In the genomic region with DNA sequence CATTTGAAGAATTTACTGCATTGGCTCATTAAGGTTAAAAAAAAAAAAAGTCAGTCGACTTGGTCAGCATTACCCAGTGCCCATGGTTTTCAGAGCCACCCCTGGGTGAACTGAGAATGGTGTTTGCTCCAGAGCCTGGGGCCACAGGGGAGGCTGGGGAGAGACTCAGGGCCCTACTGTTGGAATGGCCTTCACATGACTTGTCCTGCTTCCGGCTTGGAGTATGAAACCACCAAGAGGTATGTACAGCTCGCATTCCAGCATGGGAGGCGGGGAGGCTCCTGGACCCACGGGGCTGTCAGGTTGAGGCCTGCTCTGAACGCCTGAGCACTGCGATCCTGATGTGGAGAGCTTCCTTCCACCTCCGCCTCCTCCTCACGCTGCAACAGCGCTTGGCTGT, we compare ENCODE assay signal across 1 cellular context.
TF ChIP-seq lines count a peak whose summit lies in the region.

No MANE protein-coding gene starts in this region.

TF ChIP-seq in HepG2, 621 proteins besides CTCF, POLR2A, EP300 and RAD21 (continued from another document and continues in another):
- TF ChIP-seq ZBTB37 (CRISPR knock-in tag; IDR thresholded peaks at IDR 0.05), result no peak
- no peak for TF ChIP-seq MTA1 (CRISPR knock-in tag; IDR thresholded peaks at IDR 0.05; ENCODE audit: borderline replicate concordance)
- TF ChIP-seq, protein P1, sequence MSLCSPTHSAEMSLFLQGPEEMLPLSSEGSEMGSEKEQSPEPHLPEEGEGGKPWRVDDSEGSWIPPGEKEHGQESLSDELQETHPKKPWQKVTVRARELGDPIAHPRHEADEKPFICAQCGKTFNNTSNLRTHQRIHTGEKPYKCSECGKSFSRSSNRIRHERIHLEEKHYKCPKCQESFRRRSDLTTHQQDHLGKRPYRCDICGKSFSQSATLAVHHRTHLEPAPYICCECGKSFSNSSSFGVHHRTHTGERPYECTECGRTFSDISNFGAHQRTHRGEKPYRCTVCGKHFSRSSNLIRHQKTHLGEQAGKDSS (CRISPR knock-in tag; IDR thresholded peaks at IDR 0.05; ENCODE audit: borderline replicate concordance, low read depth), result peak; percentile 94
- TF ChIP-seq TEAD2 (CRISPR knock-in tag; IDR thresholded peaks at IDR 0.05), result no peak
- TF ChIP-seq, protein P2, sequence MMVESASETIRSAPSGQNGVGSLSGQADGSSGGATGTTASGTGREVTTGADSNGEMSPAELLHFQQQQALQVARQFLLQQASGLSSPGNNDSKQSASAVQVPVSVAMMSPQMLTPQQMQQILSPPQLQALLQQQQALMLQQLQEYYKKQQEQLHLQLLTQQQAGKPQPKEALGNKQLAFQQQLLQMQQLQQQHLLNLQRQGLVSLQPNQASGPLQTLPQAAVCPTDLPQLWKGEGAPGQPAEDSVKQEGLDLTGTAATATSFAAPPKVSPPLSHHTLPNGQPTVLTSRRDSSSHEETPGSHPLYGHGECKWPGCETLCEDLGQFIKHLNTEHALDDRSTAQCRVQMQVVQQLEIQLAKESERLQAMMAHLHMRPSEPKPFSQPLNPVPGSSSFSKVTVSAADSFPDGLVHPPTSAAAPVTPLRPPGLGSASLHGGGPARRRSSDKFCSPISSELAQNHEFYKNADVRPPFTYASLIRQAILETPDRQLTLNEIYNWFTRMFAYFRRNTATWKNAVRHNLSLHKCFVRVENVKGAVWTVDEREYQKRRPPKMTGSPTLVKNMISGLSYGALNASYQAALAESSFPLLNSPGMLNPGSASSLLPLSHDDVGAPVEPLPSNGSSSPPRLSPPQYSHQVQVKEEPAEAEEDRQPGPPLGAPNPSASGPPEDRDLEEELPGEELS (CRISPR knock-in tag; IDR thresholded peaks at IDR 0.05), result 0 out of 2 replicates have a peak, but pooled peaks have one; percentile 10
- TF ChIP-seq ERF (CRISPR knock-in tag; IDR thresholded peaks at IDR 0.05), result peak; percentile 92
- no peak for TF ChIP-seq XRCC5 (optimal IDR thresholded peaks at IDR 0.05; ENCODE audit: low read length)
- peak; percentile 85 for TF ChIP-seq ZNF331 (CRISPR knock-in tag; IDR thresholded peaks at IDR 0.05)
- no peak for TF ChIP-seq HMG20B (CRISPR knock-in tag; conservative IDR thresholded peaks at IDR 0.05)
- TF ChIP-seq ZSCAN29 (CRISPR knock-in tag; conservative IDR thresholded peaks at IDR 0.05), result no peak
- no peak for TF ChIP-seq ATF5 (CRISPR knock-in tag; IDR thresholded peaks at IDR 0.05; ENCODE audit: low read depth)
- no peak for TF ChIP-seq ZNF549 (CRISPR knock-in tag; IDR thresholded peaks at IDR 0.05)
- TF ChIP-seq, protein P3, sequence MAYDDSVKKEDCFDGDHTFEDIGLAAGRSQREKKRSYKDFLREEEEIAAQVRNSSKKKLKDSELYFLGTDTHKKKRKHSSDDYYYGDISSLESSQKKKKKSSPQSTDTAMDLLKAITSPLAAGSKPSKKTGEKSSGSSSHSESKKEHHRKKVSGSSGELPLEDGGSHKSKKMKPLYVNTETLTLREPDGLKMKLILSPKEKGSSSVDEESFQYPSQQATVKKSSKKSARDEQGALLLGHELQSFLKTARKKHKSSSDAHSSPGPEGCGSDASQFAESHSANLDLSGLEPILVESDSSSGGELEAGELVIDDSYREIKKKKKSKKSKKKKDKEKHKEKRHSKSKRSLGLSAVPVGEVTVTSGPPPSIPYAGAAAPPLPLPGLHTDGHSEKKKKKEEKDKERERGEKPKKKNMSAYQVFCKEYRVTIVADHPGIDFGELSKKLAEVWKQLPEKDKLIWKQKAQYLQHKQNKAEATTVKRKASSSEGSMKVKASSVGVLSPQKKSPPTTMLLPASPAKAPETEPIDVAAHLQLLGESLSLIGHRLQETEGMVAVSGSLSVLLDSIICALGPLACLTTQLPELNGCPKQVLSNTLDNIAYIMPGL (CRISPR knock-in tag; IDR thresholded peaks at IDR 0.05; ENCODE audit: borderline replicate concordance in 1 of 2, low read depth in 1 of 2), result peak; percentile 25 to 47; a peak in 2 of 4 replicates
- no peak for TF ChIP-seq NFATC3 (CRISPR knock-in tag; IDR thresholded peaks at IDR 0.05)
- TF ChIP-seq MXD4 (CRISPR knock-in tag; IDR thresholded peaks at IDR 0.05), result peak; percentile 80
- TF ChIP-seq, protein P4, sequence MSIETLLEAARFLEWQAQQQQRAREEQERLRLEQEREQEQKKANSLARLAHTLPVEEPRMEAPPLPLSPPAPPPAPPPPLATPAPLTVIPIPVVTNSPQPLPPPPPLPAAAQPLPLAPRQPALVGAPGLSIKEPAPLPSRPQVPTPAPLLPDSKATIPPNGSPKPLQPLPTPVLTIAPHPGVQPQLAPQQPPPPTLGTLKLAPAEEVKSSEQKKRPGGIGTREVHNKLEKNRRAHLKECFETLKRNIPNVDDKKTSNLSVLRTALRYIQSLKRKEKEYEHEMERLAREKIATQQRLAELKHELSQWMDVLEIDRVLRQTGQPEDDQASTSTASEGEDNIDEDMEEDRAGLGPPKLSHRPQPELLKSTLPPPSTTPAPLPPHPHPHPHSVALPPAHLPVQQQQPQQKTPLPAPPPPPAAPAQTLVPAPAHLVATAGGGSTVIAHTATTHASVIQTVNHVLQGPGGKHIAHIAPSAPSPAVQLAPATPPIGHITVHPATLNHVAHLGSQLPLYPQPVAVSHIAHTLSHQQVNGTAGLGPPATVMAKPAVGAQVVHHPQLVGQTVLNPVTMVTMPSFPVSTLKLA (IDR thresholded peaks at IDR 0.05), result no peak
- no peak for TF ChIP-seq ZNF598 (CRISPR knock-in tag; IDR thresholded peaks at IDR 0.05; ENCODE audit: borderline replicate concordance)
- TF ChIP-seq ZNF780A (CRISPR knock-in tag; IDR thresholded peaks at IDR 0.05), result no peak
- TF ChIP-seq HNRNPL (IDR thresholded peaks at IDR 0.05; ENCODE audit: low read depth, low read length), result no peak
- TF ChIP-seq ZNF788 (CRISPR knock-in tag; IDR thresholded peaks at IDR 0.05; ENCODE audit: borderline replicate concordance), result peak; percentile 44; the same call in 1 of the 2 replicates
- TF ChIP-seq REL (CRISPR knock-in tag; conservative IDR thresholded peaks at IDR 0.05), result no peak
- TF ChIP-seq RBM22 (optimal IDR thresholded peaks at IDR 0.05; ENCODE audit: low read length), result no peak
- TF ChIP-seq FIP1L1 (IDR thresholded peaks at IDR 0.05; ENCODE audit: borderline replicate concordance, insufficient read depth, low read depth, low read length), result no peak
- TF ChIP-seq RBFOX2 (IDR thresholded peaks at IDR 0.05; ENCODE audit: low read depth, low read length), result no peak
- TF ChIP-seq ZNF224 (CRISPR knock-in tag; IDR thresholded peaks at IDR 0.05), result no peak
- 0 out of 2 replicates have a peak, but pooled peaks have one; percentile 45 for TF ChIP-seq ZSCAN9 (CRISPR knock-in tag; IDR thresholded peaks at IDR 0.05; ENCODE audit: borderline replicate concordance)
- TF ChIP-seq TFE3 (CRISPR knock-in tag; IDR thresholded peaks at IDR 0.05), result peak; percentile 96
- no peak for TF ChIP-seq ZBTB40 (IDR thresholded peaks at IDR 0.05)
- TF ChIP-seq ZBTB40 (CRISPR knock-in tag; IDR thresholded peaks at IDR 0.05), result peak; percentile 28; the same call in 1 of the 2 replicates
- TF ChIP-seq, protein P5, sequence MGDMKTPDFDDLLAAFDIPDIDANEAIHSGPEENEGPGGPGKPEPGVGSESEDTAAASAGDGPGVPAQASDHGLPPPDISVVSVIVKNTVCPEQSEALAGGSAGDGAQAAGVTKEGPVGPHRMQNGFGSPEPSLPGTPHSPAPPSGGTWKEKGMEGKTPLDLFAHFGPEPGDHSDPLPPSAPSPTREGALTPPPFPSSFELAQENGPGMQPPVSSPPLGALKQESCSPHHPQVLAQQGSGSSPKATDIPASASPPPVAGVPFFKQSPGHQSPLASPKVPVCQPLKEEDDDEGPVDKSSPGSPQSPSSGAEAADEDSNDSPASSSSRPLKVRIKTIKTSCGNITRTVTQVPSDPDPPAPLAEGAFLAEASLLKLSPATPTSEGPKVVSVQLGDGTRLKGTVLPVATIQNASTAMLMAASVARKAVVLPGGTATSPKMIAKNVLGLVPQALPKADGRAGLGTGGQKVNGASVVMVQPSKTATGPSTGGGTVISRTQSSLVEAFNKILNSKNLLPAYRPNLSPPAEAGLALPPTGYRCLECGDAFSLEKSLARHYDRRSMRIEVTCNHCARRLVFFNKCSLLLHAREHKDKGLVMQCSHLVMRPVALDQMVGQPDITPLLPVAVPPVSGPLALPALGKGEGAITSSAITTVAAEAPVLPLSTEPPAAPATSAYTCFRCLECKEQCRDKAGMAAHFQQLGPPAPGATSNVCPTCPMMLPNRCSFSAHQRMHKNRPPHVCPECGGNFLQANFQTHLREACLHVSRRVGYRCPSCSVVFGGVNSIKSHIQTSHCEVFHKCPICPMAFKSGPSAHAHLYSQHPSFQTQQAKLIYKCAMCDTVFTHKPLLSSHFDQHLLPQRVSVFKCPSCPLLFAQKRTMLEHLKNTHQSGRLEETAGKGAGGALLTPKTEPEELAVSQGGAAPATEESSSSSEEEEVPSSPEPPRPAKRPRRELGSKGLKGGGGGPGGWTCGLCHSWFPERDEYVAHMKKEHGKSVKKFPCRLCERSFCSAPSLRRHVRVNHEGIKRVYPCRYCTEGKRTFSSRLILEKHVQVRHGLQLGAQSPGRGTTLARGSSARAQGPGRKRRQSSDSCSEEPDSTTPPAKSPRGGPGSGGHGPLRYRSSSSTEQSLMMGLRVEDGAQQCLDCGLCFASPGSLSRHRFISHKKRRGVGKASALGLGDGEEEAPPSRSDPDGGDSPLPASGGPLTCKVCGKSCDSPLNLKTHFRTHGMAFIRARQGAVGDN (CRISPR knock-in tag; IDR thresholded peaks at IDR 0.05), result peak; percentile 94
